In the genomic region with DNA sequence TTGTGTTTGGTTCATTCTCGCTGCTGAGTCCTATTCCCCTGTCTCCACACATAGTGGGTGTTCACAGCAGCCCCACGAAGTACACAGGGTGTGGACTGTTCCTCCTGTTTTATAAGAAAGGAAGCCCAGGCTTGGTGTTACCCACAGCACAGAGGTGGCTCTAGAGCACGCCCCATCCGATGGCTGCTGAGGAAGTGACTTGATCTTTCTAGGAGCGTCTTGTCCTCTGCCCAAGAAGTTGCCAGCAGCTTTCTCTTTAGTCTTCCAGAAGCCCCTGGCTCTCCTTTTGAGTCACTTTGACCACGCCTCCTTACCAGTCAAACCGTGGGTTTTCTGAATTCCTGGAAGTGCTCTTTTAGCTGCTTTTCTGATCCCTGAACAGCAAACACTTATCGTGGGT, we compare ENCODE assay signal across 9 cellular contexts.
A peak's percentile ranks its signal among the peaks of the same experiment; 100 is the strongest.
DNase-seq lines count a peak whose midpoint lies in the region; ATAC-seq and TF ChIP-seq lines count a peak whose summit lies in the region.
"Had no signal": no experiment of that assay in that cellular context is flagged by ENCODE, and none has a peak within 500 bp of the region (broad histone marks: within the 10 kb centered on the region; RNA-seq: fewer than 3 reads in every experiment).

No MANE protein-coding gene starts in this region.

- H3K9me3 ChIP-seq in esophagus muscularis mucosa (peaks cover 0 to 10% (median 0%) of the 10 kb centered on the region in 4 donors), PC-9 (ENCODE audit: insufficient read depth, low read depth) (no peaks in the 10 kb centered on the region)

- intact Hi-C loops in activated CD8-positive, alpha-beta T cell treated with anti-CD3 and anti-CD28 coated beads for 36 hours (cut with micrococcal nuclease): no loop called here
- intact Hi-C loops in esophagus muscularis mucosa (cut with DNase I): no loop called here
- intact Hi-C loops in PC-9 (cut with micrococcal nuclease; ENCODE audit: unreplicated experiment): loop anchor here (10.0 kb wide), 1 partner anchor 363 kb away; no protein-coding TSS in a partner anchor

- H3K4me3 Mint-ChIP-seq in activated CD8-positive, alpha-beta T cell treated with anti-CD3 and anti-CD28 coated beads for 36 hours: peak overlapping the region; percentile 56

- CTCF ChIA-PET in activated CD8-positive, alpha-beta T cell treated with anti-CD3 and anti-CD28 coated beads for 36 hours (lab: Charles Lee): interaction anchor here (0.7 to 2.3 kb wide), 8 partner anchors 9 to 102 kb away, joined by 3 to 13 read pairs (median 4); a partner anchor contains a TSS
- CTCF ChIA-PET in PC-9 (lab: Charles Lee): no interaction called here

- peak overlapping the region; percentile 98 for H3K27ac Mint-ChIP-seq in activated CD8-positive, alpha-beta T cell treated with anti-CD3 and anti-CD28 coated beads for 36 hours

- peaks cover 15% of the 10 kb centered on the region for H3F3A ChIP-seq in PC-9 (ENCODE audit: insufficient read depth, low read depth)

- TF ChIP-seq EP300 in esophagus muscularis mucosa (IDR thresholded peaks at IDR 0.05): no peak

- H3K9me3 Mint-ChIP-seq in activated CD8-positive, alpha-beta T cell treated with anti-CD3 and anti-CD28 coated beads for 36 hours: peaks cover 7% of the 10 kb centered on the region

- WGBS in esophagus muscularis mucosa: 55% methylated on average over 8 of the region's 8 CpGs

- peak; percentile 87 for DNase-seq in activated CD8-positive, alpha-beta T cell treated with anti-CD3 and anti-CD28 coated beads for 36 hours
- DNase-seq in esophagus muscularis mucosa (ENCODE audit: extremely low spot score) (no peak), PC-9 (no peak), COLO829 (ENCODE audit: low spot score) (no peak)
- DNase-seq in stimulated activated CD8-positive, alpha-beta memory T cell treated with anti-CD3 and anti-CD28 coated beads, Interleukin-12 subunit alpha, Interleukin-12 subunit beta, amount 100 ng/mL, for 24 hours (ENCODE audit: extremely low read depth): peak; percentile 35
- DNase-seq: mesendoderm had no signal

- H3K27ac ChIP-seq in esophagus muscularis mucosa (replicated peaks in 1 of 4) (peak overlapping the region; percentile 68 to 74 (median 70)), PC-9 (no peak overlapping the region)

- no peak overlapping the region for H3K4me3 ChIP-seq in esophagus muscularis mucosa
- no peak overlapping the region for H3K4me3 ChIP-seq in PC-9

- no peaks in the 10 kb centered on the region for H3K79me2 ChIP-seq in PC-9 (ENCODE audit: low read depth)

- ATAC-seq in GM18909 (IDR thresholded peaks at IDR 0.05; ENCODE audit: poor library complexity, unreplicated experiment): peak; percentile 35
- peak; percentile 67 for ATAC-seq in activated CD8-positive, alpha-beta T cell treated with anti-CD3 and anti-CD28 coated beads for 36 hours
- no peak for ATAC-seq in HG02970 (IDR thresholded peaks at IDR 0.05; ENCODE audit: low FRiP score, unreplicated experiment)
- ATAC-seq in HG03280 (IDR thresholded peaks at IDR 0.05; ENCODE audit: unreplicated experiment): no peak

- H3K9me2 ChIP-seq in PC-9 (ENCODE audit: insufficient read depth): no peaks in the 10 kb centered on the region

- H3K4me2 ChIP-seq in PC-9: no peak overlapping the region

- no TSS peak for BruUV-seq in PC-9 (replicated peaks; lab: Mats Ljungman, UMichigan)

- TF ChIP-seq POLR2A in esophagus muscularis mucosa (IDR thresholded peaks at IDR 0.05; ENCODE audit: low read depth): no peak

- peaks cover 74% of the 10 kb centered on the region for H3K4me1 Mint-ChIP-seq in activated CD8-positive, alpha-beta T cell treated with anti-CD3 and anti-CD28 coated beads for 36 hours (ENCODE audit: low read depth)

- peaks cover 64 to 99% (median 93%) of the 10 kb centered on the region in 4 donors for H3K4me1 ChIP-seq in esophagus muscularis mucosa
- peaks cover 51% of the 10 kb centered on the region for H3K4me1 ChIP-seq in PC-9 (replicated peaks; ENCODE audit: insufficient read depth)

- H3K27me3 Mint-ChIP-seq in activated CD8-positive, alpha-beta T cell treated with anti-CD3 and anti-CD28 coated beads for 36 hours: no peaks in the 10 kb centered on the region

- H3K27me3 ChIP-seq in esophagus muscularis mucosa (no peaks in the 10 kb centered on the region), PC-9 (ENCODE audit: insufficient read depth, low read depth) (no peaks in the 10 kb centered on the region)

- no peak overlapping the region for H2AFZ ChIP-seq in PC-9

- no peaks in the 10 kb centered on the region for H3K36me3 ChIP-seq in esophagus muscularis mucosa
- no peaks in the 10 kb centered on the region for H3K36me3 ChIP-seq in PC-9 (ENCODE audit: low read depth)

- TF ChIP-seq CTCF in activated CD8-positive, alpha-beta T cell treated with anti-CD3 and anti-CD28 coated beads for 36 hours (IDR thresholded peaks at IDR 0.05): no peak
- TF ChIP-seq CTCF in esophagus muscularis mucosa (IDR thresholded peaks at IDR 0.05): no peak
- no peak for TF ChIP-seq CTCF in PC-9 (conservative IDR thresholded peaks at IDR 0.05)

- H3K36me3 Mint-ChIP-seq in activated CD8-positive, alpha-beta T cell treated with anti-CD3 and anti-CD28 coated beads for 36 hours (ENCODE audit: low read depth): peaks cover 5% of the 10 kb centered on the region

- POLR2A ChIA-PET in activated CD8-positive, alpha-beta T cell treated with anti-CD3 and anti-CD28 coated beads for 36 hours (lab: Charles Lee): interaction anchor here (0.7 to 3.5 kb wide), 9 partner anchors 13 to 238 kb away, joined by 3 to 19 read pairs (median 4); a partner anchor contains a TSS
- POLR2A ChIA-PET in PC-9 (lab: Charles Lee; ENCODE audit: unreplicated experiment): interaction anchor here (0.5 to 0.6 kb wide), 3 partner anchors 11 to 295 kb away, joined by 3 to 26 read pairs (median 6); no protein-coding TSS in a partner anchor

- no peaks in the 10 kb centered on the region for H4K20me1 ChIP-seq in PC-9 (ENCODE audit: insufficient read depth)

Comparison
In these comparisons a context has a peak if more than half of its experiments do, and no peak if none do; other contexts are left out.
1. ATAC-seq: peak in GM18909 (single experiment) and activated CD8-positive, alpha-beta T cell treated with anti-CD3 and anti-CD28 coated beads for 36 hours (single experiment); none in HG02970 (single experiment) and HG03280 (single experiment).
2. DNase-seq: peak in activated CD8-positive, alpha-beta T cell treated with anti-CD3 and anti-CD28 coated beads for 36 hours (single experiment) and stimulated activated CD8-positive, alpha-beta memory T cell treated with anti-CD3 and anti-CD28 coated beads, Interleukin-12 subunit alpha, Interleukin-12 subunit beta, amount 100 ng/mL, for 24 hours (single experiment); none in esophagus muscularis mucosa (single experiment), PC-9 (0 of 2) and COLO829 (single experiment).